In genomic region chr1:34928066-34928864, GRCh38 we compare ENCODE assay signal across 10 cellular contexts. TPM values are rescaled to one million over a fixed set of nuclear protein-coding genes. Genes with fewer than 3 reads are reported as not detected.
DNase-seq lines count a peak whose midpoint lies in the region; ATAC-seq and TF ChIP-seq lines count a peak whose summit lies in the region.
"Had no signal": no experiment of that assay in that cellular context is flagged by ENCODE, and none has a peak within 500 bp of the region (broad histone marks: within the 10 kb centered on the region; RNA-seq: fewer than 3 reads in every experiment).

No MANE protein-coding gene starts in this region.

- no peak overlapping the region for H2BK5ac ChIP-seq in neuronal stem cell (ENCODE audit: low read length)

- H2AFZ ChIP-seq in MM.1S (ENCODE audit: low read length) (no peak overlapping the region), neuronal stem cell (ENCODE audit: low read length) (no peak overlapping the region)

- no peak overlapping the region for H4K91ac ChIP-seq in neuronal stem cell (ENCODE audit: low read depth, low read length, poor library complexity)

- H3K27ac ChIP-seq in MM.1S (ENCODE audit: low read length): no peak overlapping the region
- no peak overlapping the region for H3K27ac ChIP-seq in colonic mucosa
- H3K27ac ChIP-seq in neuronal stem cell (replicated peaks; ENCODE audit: low read length): no peak overlapping the region
- H3K27ac ChIP-seq: upper lobe of left lung had no signal

- H2BK15ac ChIP-seq in neuronal stem cell (ENCODE audit: low read length): no peak overlapping the region

- H3K27me3 ChIP-seq in MM.1S (replicated peaks; ENCODE audit: insufficient read depth, low read length) (peaks cover 59% of the 10 kb centered on the region), colonic mucosa (peaks cover 44% of the 10 kb centered on the region), neuronal stem cell (ENCODE audit: control insufficient read depth in 3 of 3, insufficient read depth in 3 of 3, low read depth in 1 of 3, low read length in 3 of 3) (peaks cover 0 to 70% (median 34%) of the 10 kb centered on the region in 3 experiments)

- H3K36me3 ChIP-seq in MM.1S (replicated peaks; ENCODE audit: insufficient read depth, low read length): no peaks in the 10 kb centered on the region
- H3K36me3 ChIP-seq in colonic mucosa: no peaks in the 10 kb centered on the region
- H3K36me3 ChIP-seq in neuronal stem cell (replicated peaks in 1 of 2; ENCODE audit: control insufficient read depth in 2 of 2, insufficient read depth in 2 of 2, low read length in 2 of 2): no peaks in the 10 kb centered on the region
- H3K36me3 ChIP-seq: upper lobe of left lung had no signal

- no CpG with 5 or more reads among the region's 18 CpGs for WGBS in neuronal stem cell (ENCODE audit: extremely low coverage in 2 of 2, insufficient read length in 2 of 2, insufficient replicate concordance in 1 of 2), 2 donors

- no peak for ATAC-seq in GM19463 (IDR thresholded peaks at IDR 0.05; ENCODE audit: unreplicated experiment)

- H3K9ac ChIP-seq in MM.1S (ENCODE audit: low read length) (no peak overlapping the region), colonic mucosa (ENCODE audit: low read depth in 2 of 2, low read length in 2 of 2) (no peak overlapping the region), neuronal stem cell (ENCODE audit: low read depth, low read length, poor library complexity) (peak overlapping the region; percentile 27)

- no peaks in the 10 kb centered on the region for H3K79me1 ChIP-seq in neuronal stem cell (ENCODE audit: low read depth, low read length)

- H3K14ac ChIP-seq in neuronal stem cell (ENCODE audit: low read length): no peak overlapping the region

- H2AK5ac ChIP-seq in neuronal stem cell (ENCODE audit: low read depth, low read length): no peak overlapping the region

- no peaks in the 10 kb centered on the region for H3K79me2 ChIP-seq in MM.1S (ENCODE audit: low read length)

- no peaks in the 10 kb centered on the region for H4K20me1 ChIP-seq in MM.1S (ENCODE audit: insufficient read depth, low read length)

- no peak overlapping the region for H4K8ac ChIP-seq in neuronal stem cell (ENCODE audit: low read depth, low read length)

- peak overlapping the region; percentile 23 for H3K23ac ChIP-seq in neuronal stem cell (ENCODE audit: low read depth, low read length, poor library complexity)

- no peak overlapping the region for H3K4ac ChIP-seq in neuronal stem cell (ENCODE audit: low read length)

- DNase-seq in NCI-H2227 (lab: John Stamatoyannopoulos, UW; ENCODE audit: unreplicated experiment): peak; percentile 40
- no peak for DNase-seq in NCI-H2227 treated with DMSO at 0.1 percent for 48 hours (lab: John Stamatoyannopoulos, UW)
- DNase-seq in MM.1S: no peak
- DNase-seq in colonic mucosa: peak; percentile 13
- DNase-seq in neuronal stem cell (ENCODE audit: low spot score): no peak
- no peak for DNase-seq in NCI-H1048 (lab: John Stamatoyannopoulos, UW)
- no peak for DNase-seq in NCI-H2081 treated with DMSO at 0.1 percent for 48 hours (lab: John Stamatoyannopoulos, UW)
- DNase-seq: HCEC 1CT had no signal

- no peaks in the 10 kb centered on the region for H3K4me1 ChIP-seq in MM.1S (ENCODE audit: low read length)
- H3K4me1 ChIP-seq in colonic mucosa: no peaks in the 10 kb centered on the region
- peaks cover 10 to 13% of the 10 kb centered on the region in 2 donors for H3K4me1 ChIP-seq in neuronal stem cell (ENCODE audit: control insufficient read depth in 2 of 2, insufficient read depth in 1 of 2, low read depth in 1 of 2, low read length in 2 of 2)

- TF ChIP-seq CTCF in MM.1S (IDR thresholded peaks at IDR 0.05; ENCODE audit: low read length) (no peak), colonic mucosa (IDR thresholded peaks at IDR 0.05) (no peak)

- H3F3A ChIP-seq in MM.1S (ENCODE audit: insufficient read depth, low read length): no peaks in the 10 kb centered on the region

- no peaks in the 10 kb centered on the region for H3K9me3 ChIP-seq in MM.1S (replicated peaks; ENCODE audit: insufficient read depth, low read length)
- H3K9me3 ChIP-seq in colonic mucosa: no peaks in the 10 kb centered on the region
- no peaks in the 10 kb centered on the region for H3K9me3 ChIP-seq in neuronal stem cell (replicated peaks in 1 of 2; ENCODE audit: control insufficient read depth in 2 of 2, insufficient read depth in 1 of 2, low read depth in 1 of 2, low read length in 2 of 2)
- H3K9me3 ChIP-seq: upper lobe of left lung had no signal

- no peak overlapping the region for H2BK12ac ChIP-seq in neuronal stem cell (ENCODE audit: low read length)

- no peak overlapping the region for H2BK120ac ChIP-seq in neuronal stem cell (ENCODE audit: low read depth, low read length)

- H3K9me2 ChIP-seq in MM.1S (replicated peaks; ENCODE audit: insufficient read depth, low read length): no peaks in the 10 kb centered on the region

- no peak overlapping the region for H3K4me3 ChIP-seq in MM.1S (ENCODE audit: low read length)
- no peak overlapping the region for H3K4me3 ChIP-seq in colonic mucosa
- H3K4me3 ChIP-seq in neuronal stem cell (ENCODE audit: low read length in 2 of 2): peak overlapping the region; percentile 52 to 74

- H3K4me2 ChIP-seq in MM.1S (ENCODE audit: low read depth, low read length): 0 out of 2 replicates have a peak overlapping the region, but pooled peaks have one; percentile 18
- H3K4me2 ChIP-seq in neuronal stem cell (ENCODE audit: insufficient read depth, low read length, poor library complexity, severe bottlenecking): peak overlapping the region; percentile 98

- intact Hi-C loops in colonic mucosa (cut with DNase I): no loop called here

- H3K18ac ChIP-seq in neuronal stem cell (ENCODE audit: low read length): no peak overlapping the region

RNA-seq across cellular contexts. Expression of gene DLGAP3, which starts 1.2 kb away (rescaled TPM):
- under 1 TPM; 0.27 to 0.54 TPM for total RNA-seq in colonic mucosa
- polyA plus RNA-seq in neuronal stem cell (2013, experiment 1 of 2): 1.5 TPM
- 1.6 TPM for polyA plus RNA-seq in neuronal stem cell (2013, experiment 2 of 2)

RNA-seq across cellular contexts. Expression of gene TMEM35B, which starts 56.9 kb away (rescaled TPM):
- 10 to 100 TPM; 14.6 to 19.3 TPM for total RNA-seq in colonic mucosa
- 18.0 TPM for polyA plus RNA-seq in neuronal stem cell (2013, experiment 1 of 2)
- polyA plus RNA-seq in neuronal stem cell (2013, experiment 2 of 2): 17.5 TPM

Comparison
In these comparisons a context has a peak if more than half of its experiments do, and no peak if none do; other contexts are left out.
1. DNase-seq: peak in NCI-H2227 (single experiment) and colonic mucosa (single experiment); none in NCI-H2227 treated with DMSO at 0.1 percent for 48 hours (single experiment), MM.1S (single experiment), neuronal stem cell (single experiment), NCI-H1048 (single experiment) and NCI-H2081 treated with DMSO at 0.1 percent for 48 hours (single experiment).
2. H3K4me3 ChIP-seq: peak in neuronal stem cell (2 of 2); none in MM.1S (single experiment) and colonic mucosa (single experiment).